ENCODE assay signal across 23 cellular contexts in the genomic region with DNA sequence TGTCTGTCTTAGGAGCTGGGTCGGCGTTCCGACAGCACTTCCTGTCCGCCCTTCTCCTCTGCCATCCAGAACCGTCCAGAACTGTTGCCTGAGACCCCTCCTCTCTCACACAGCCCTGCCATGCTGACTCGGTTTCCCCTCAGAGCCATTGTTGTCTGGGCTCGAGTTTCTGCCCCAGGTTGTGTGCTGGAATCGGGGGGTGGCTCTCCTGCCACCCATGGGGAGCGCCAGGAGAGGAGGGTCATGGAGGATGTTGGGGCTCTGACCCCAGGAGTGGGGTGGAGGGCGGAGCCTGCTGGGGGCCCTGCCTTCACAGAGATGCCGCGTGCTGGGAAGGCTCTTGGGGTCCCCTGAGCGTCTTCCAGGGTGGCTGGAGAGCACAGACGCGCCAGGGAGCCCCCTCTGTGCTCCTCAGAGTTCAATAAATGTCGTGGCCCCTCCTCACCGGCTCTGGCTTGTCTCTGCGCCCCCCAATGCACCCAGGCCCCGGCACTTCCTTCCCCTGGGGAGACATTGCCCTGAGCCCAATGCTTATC.
"Had no signal": no experiment of that assay in that cellular context is flagged by ENCODE, and none has a peak within 500 bp of the region (broad histone marks: within the 10 kb centered on the region; RNA-seq: fewer than 3 reads in every experiment).

No MANE protein-coding gene starts in this region.

- H3K4me1 Mint-ChIP-seq: endodermal cell; neural crest cell; stimulated activated effector memory CD8-positive, alpha-beta T cell treated with anti-CD3 and anti-CD28 coated beads, Interleukin-12 subunit alpha, Interleukin-12 subunit beta, amount 100 ng/mL, for 72 hours had no signal

- DNase-seq: colonic mucosa; effector CD8-positive, alpha-beta T cell; endodermal cell; foreskin keratinocyte; left cardiac atrium; naive thymus-derived CD8-positive, alpha-beta T cell; stimulated activated CD4-positive, alpha-beta T cell treated with anti-CD3 and anti-CD28 coated beads, Interleukin-2, amount 100 ng/mL, for 24 hours; stimulated activated CD4-positive, alpha-beta T cell treated with anti-CD3 and anti-CD28 coated beads, Interleukin-4, amount 100 ng/mL, for 24 hours; stimulated activated naive CD4-positive, alpha-beta T cell treated with Interleukin-2 at 50 U/mL for 16 hours; stomach; thyroid gland; trophoblast cell had no signal

- H3K4me3 Mint-ChIP-seq: dendritic cell treated with granulocyte-macrophage colony-stimulating factor and Interleukin-4, amounts not matched to agents 40 ng/mL and 50 ng/mL, for 4 days; endodermal cell; naive thymus-derived CD8-positive, alpha-beta T cell; neural crest cell; stimulated activated effector memory CD8-positive, alpha-beta T cell treated with anti-CD3 and anti-CD28 coated beads, Interleukin-12 subunit alpha, Interleukin-12 subunit beta, amount 100 ng/mL, for 72 hours had no signal

- H3K27me3 ChIP-seq: colonic mucosa, esophagus muscularis mucosa, foreskin keratinocyte, gastroesophageal sphincter, heart left ventricle, hepatocyte, right atrium auricular region, stomach, thyroid gland had no signal

- H3K4me2 ChIP-seq: hepatocyte had no signal

- H3K79me2 ChIP-seq: hepatocyte had no signal

- H3K36me3 ChIP-seq: colonic mucosa, heart left ventricle, left lung, prostate gland, right atrium auricular region, stomach, thyroid gland had no signal

- H3K27me3 Mint-ChIP-seq: dendritic cell treated with granulocyte-macrophage colony-stimulating factor and Interleukin-4, amounts not matched to agents 40 ng/mL and 50 ng/mL, for 4 days; naive thymus-derived CD8-positive, alpha-beta T cell had no signal

- H3K27ac ChIP-seq: colonic mucosa, esophagus muscularis mucosa, foreskin keratinocyte, gastroesophageal sphincter, heart left ventricle, hepatocyte, left lung, prostate gland, right atrium auricular region, stomach, thyroid gland had no signal

- H3K27ac Mint-ChIP-seq: dendritic cell treated with granulocyte-macrophage colony-stimulating factor and Interleukin-4, amounts not matched to agents 40 ng/mL and 50 ng/mL, for 4 days; endodermal cell; naive thymus-derived CD8-positive, alpha-beta T cell; stimulated activated effector memory CD8-positive, alpha-beta T cell treated with anti-CD3 and anti-CD28 coated beads, Interleukin-12 subunit alpha, Interleukin-12 subunit beta, amount 100 ng/mL, for 72 hours had no signal

- H3K36me3 Mint-ChIP-seq: naive thymus-derived CD8-positive, alpha-beta T cell had no signal

- ATAC-seq: foreskin keratinocyte; gastroesophageal sphincter; heart left ventricle; left cardiac atrium; left lung; naive thymus-derived CD8-positive, alpha-beta T cell; sciatic nerve; stimulated activated effector memory CD8-positive, alpha-beta T cell treated with anti-CD3 and anti-CD28 coated beads, Interleukin-12 subunit alpha, Interleukin-12 subunit beta, amount 100 ng/mL, for 72 hours had no signal

- H2AFZ ChIP-seq: hepatocyte had no signal

- H3K9me3 ChIP-seq: colonic mucosa, left lung, prostate gland, right atrium auricular region, stomach, thyroid gland had no signal

- H3K9me3 Mint-ChIP-seq: endodermal cell; neural crest cell; stimulated activated effector memory CD8-positive, alpha-beta T cell treated with anti-CD3 and anti-CD28 coated beads, Interleukin-12 subunit alpha, Interleukin-12 subunit beta, amount 100 ng/mL, for 72 hours had no signal

- H3K4me3 ChIP-seq: colonic mucosa, esophagus muscularis mucosa, gastroesophageal sphincter, heart left ventricle, hepatocyte, left lung, prostate gland, right atrium auricular region, stomach, thyroid gland had no signal

- H3K4me1 ChIP-seq: colonic mucosa, esophagus muscularis mucosa, foreskin keratinocyte, gastroesophageal sphincter, heart left ventricle, left lung, prostate gland, right atrium auricular region, stomach, thyroid gland had no signal
